Comparison of ENCODE assay signal across 6 cellular contexts in the genomic region with DNA sequence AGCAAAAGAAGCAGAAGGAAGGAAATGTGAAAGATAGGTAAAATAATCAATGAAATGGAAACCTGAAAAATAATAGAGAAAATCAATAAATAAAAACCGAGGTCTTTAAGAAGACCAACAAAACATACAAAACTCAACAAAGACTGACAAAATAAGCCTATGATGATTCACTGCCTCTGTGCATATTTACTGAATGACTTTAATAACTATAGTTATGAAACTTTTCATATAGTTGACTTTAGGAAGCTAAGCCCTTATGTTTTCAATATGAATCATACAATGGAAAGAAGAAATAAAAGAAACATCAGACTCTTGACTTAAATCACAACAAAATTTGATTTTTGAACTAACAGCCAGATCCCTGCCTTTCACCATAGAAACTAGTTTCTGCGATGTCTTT. TPM values are rescaled to one million over a fixed set of nuclear protein-coding genes. Genes with fewer than 3 reads are reported as not detected.
"Had no signal": no experiment of that assay in that cellular context is flagged by ENCODE, and none has a peak within 500 bp of the region (broad histone marks: within the 10 kb centered on the region; RNA-seq: fewer than 3 reads in every experiment).

No MANE protein-coding gene starts in this region.

RNA-seq across cellular contexts. Expression of a gene that starts 29.5 kb away (rescaled TPM):
- total RNA-seq: M059J, PC-9, Right ventricle myocardium superior, RPMI7951, SJSA1 had no signal
- polyA plus RNA-seq: SK-N-SH had no signal

RNA-seq across cellular contexts. Expression of a gene that starts 55.1 kb away (rescaled TPM):
- total RNA-seq: M059J, PC-9, Right ventricle myocardium superior, RPMI7951, SJSA1 had no signal
- polyA plus RNA-seq: SK-N-SH had no signal
